In the genomic region with DNA sequence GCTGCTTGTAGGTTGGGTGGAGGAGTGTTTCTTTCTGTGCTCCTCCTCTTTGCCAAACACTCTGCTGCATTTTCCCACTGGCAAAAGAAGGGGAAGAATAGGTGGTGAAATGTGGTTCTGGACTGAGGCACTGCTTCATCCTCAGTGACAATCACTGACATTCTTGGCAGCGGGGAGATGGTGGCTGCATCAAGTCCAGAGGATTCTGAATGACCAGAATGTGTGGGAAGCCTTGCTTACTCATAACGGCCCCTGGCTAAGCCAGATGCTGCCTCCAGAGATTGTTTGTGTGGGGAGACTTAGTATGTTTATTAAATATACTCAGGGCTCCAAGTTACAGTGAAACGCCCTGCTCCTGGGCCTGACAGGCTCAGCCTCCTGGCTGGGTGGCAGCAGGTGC, we compare ENCODE assay signal across 18 cellular contexts.
"Had no signal": no experiment of that assay in that cellular context is flagged by ENCODE, and none has a peak within 500 bp of the region (broad histone marks: within the 10 kb centered on the region; RNA-seq: fewer than 3 reads in every experiment).

No MANE protein-coding gene starts in this region.

- H3K27ac ChIP-seq: epithelial cell of prostate, esophagus muscularis mucosa, gastroesophageal sphincter, right atrium auricular region, sigmoid colon, stomach, thoracic aorta, transverse colon had no signal

- H3K4me3 ChIP-seq: esophagus muscularis mucosa, gastroesophageal sphincter, right atrium auricular region, sigmoid colon, stomach, thoracic aorta, transverse colon had no signal

- H3K27me3 ChIP-seq: esophagus muscularis mucosa, gastroesophageal sphincter, right atrium auricular region, sigmoid colon, stomach, transverse colon had no signal

- DNase-seq: effector memory CD8-positive, alpha-beta T cell; glutamatergic neuron; islet precursor cell; sigmoid colon; small intestine; stimulated activated CD4-positive, alpha-beta T cell treated with anti-CD3 and anti-CD28 coated beads, Interleukin-12 subunit alpha, Interleukin-12 subunit beta, amount 100 ng/mL, for 4 hours; stimulated activated naive CD4-positive, alpha-beta T cell; stomach; transverse colon had no signal

- ATAC-seq: effector memory CD8-positive, alpha-beta T cell; gastroesophageal sphincter; left lobe of liver; natural killer cell treated with Interleukin-12 subunit alpha and Interleukin-12 subunit beta and Interleukin-15 and Interleukin-18, amount 100 ng/mL, for 72 hours had no signal

- H3K4me1 ChIP-seq: esophagus muscularis mucosa, right atrium auricular region, sigmoid colon had no signal

- H3K36me3 Mint-ChIP-seq: mesothelial cell of epicardium; natural killer cell treated with Interleukin-12 subunit alpha and Interleukin-12 subunit beta and Interleukin-15 and Interleukin-18, amount 100 ng/mL, for 72 hours had no signal

- H3K9me3 Mint-ChIP-seq: mesothelial cell of epicardium had no signal

- H3K4me3 Mint-ChIP-seq: effector memory CD8-positive, alpha-beta T cell; mesothelial cell of epicardium; natural killer cell treated with Interleukin-12 subunit alpha and Interleukin-12 subunit beta and Interleukin-15 and Interleukin-18, amount 100 ng/mL, for 72 hours had no signal

- H3K27ac Mint-ChIP-seq: effector memory CD8-positive, alpha-beta T cell; mesothelial cell of epicardium; natural killer cell treated with Interleukin-12 subunit alpha and Interleukin-12 subunit beta and Interleukin-15 and Interleukin-18, amount 100 ng/mL, for 72 hours had no signal

- H3K4me1 Mint-ChIP-seq: mesothelial cell of epicardium had no signal

- H3K9me3 ChIP-seq: esophagus muscularis mucosa, gastroesophageal sphincter, right atrium auricular region, stomach, thoracic aorta, transverse colon had no signal

- H3K36me3 ChIP-seq: esophagus muscularis mucosa, gastroesophageal sphincter, right atrium auricular region, sigmoid colon, stomach, thoracic aorta, transverse colon had no signal

- FAIRE-seq: small intestine, urothelium cell line had no signal
